In genomic region chr15:85440451-85440850, GRCh38 we compare ENCODE assay signal across 13 cellular contexts.
DNase-seq lines count a peak whose midpoint lies in the region; ATAC-seq, FAIRE-seq and TF ChIP-seq lines count a peak whose summit lies in the region.
"Had no signal": no experiment of that assay in that cellular context is flagged by ENCODE, and none has a peak within 500 bp of the region (broad histone marks: within the 10 kb centered on the region; RNA-seq: fewer than 3 reads in every experiment).

No MANE protein-coding gene starts in this region.

- peaks cover 2% of the 10 kb centered on the region for H3K36me3 Mint-ChIP-seq in activated naive CD4-positive, alpha-beta T cell treated with anti-CD3 and anti-CD28 coated beads, Interleukin-2, amount 50 U/mL, for 24 hours
- H3K36me3 Mint-ChIP-seq in activated naive CD4-positive, alpha-beta T cell treated with anti-CD3 and anti-CD28 coated beads, Interleukin-2, amount 10 ng/mL, durations not matched to agents 7 days and 5 days, result peaks cover 4% of the 10 kb centered on the region
- no peaks in the 10 kb centered on the region for H3K36me3 Mint-ChIP-seq in stimulated activated memory B cell treated with anti-CD40 and anti-IgM and Interleukin-4, amounts not matched to agents 10 μg/mL and 1 μg/mL and 100 μg/mL, for 72 hours
- H3K36me3 Mint-ChIP-seq in HFFc6 (ENCODE audit: low read depth), result no peaks in the 10 kb centered on the region

- TF ChIP-seq CTCF in RWPE2 (IDR thresholded peaks at IDR 0.05; ENCODE audit: poor library complexity, severe bottlenecking) (no peak), HFFc6 (IDR thresholded peaks at IDR 0.05) (no peak), D721Med (IDR thresholded peaks at IDR 0.05; ENCODE audit: insufficient read depth, missing control alignments) (no peak)

- ATAC-seq in GM21717 (IDR thresholded peaks at IDR 0.05; ENCODE audit: unreplicated experiment), result peak; percentile 56
- ATAC-seq in RWPE2 (ENCODE audit: low read depth), result peak; percentile 38; the same call in 2 of the 3 replicates
- peak; percentile 50 for ATAC-seq in stimulated activated memory B cell treated with anti-CD40 and anti-IgM and Interleukin-4, amounts not matched to agents 10 μg/mL and 1 μg/mL and 100 μg/mL, for 72 hours
- ATAC-seq: K562 had no signal

- no peak overlapping the region for H3K4me3 ChIP-seq in RWPE2 (ENCODE audit: severe bottlenecking)
- H3K4me3 ChIP-seq: K562 had no signal

- FAIRE-seq in D721Med (lab: Jason Lieb, UNC), result no peak
- FAIRE-seq: K562 had no signal

- H3K36me3 ChIP-seq in RWPE2 (ENCODE audit: low read depth), result peaks cover 3% of the 10 kb centered on the region; the same call in 1 of the 2 replicates
- H3K36me3 ChIP-seq: neutrophil had no signal

- H3K9me3 Mint-ChIP-seq in activated naive CD4-positive, alpha-beta T cell treated with anti-CD3 and anti-CD28 coated beads, Interleukin-2, amount 50 U/mL, for 24 hours, result no peaks in the 10 kb centered on the region
- H3K9me3 Mint-ChIP-seq in activated naive CD4-positive, alpha-beta T cell treated with anti-CD3 and anti-CD28 coated beads, Interleukin-2, amount 10 ng/mL, durations not matched to agents 7 days and 5 days, result no peaks in the 10 kb centered on the region
- no peaks in the 10 kb centered on the region for H3K9me3 Mint-ChIP-seq in stimulated activated memory B cell treated with anti-CD40 and anti-IgM and Interleukin-4, amounts not matched to agents 10 μg/mL and 1 μg/mL and 100 μg/mL, for 72 hours
- no peaks in the 10 kb centered on the region for H3K9me3 Mint-ChIP-seq in HFFc6

- peaks cover 50% of the 10 kb centered on the region for H3K4me1 Mint-ChIP-seq in activated naive CD4-positive, alpha-beta T cell treated with anti-CD3 and anti-CD28 coated beads, Interleukin-2, amount 50 U/mL, for 24 hours
- H3K4me1 Mint-ChIP-seq in activated naive CD4-positive, alpha-beta T cell treated with anti-CD3 and anti-CD28 coated beads, Interleukin-2, amount 10 ng/mL, durations not matched to agents 7 days and 5 days, result peaks cover 28% of the 10 kb centered on the region
- H3K4me1 Mint-ChIP-seq in stimulated activated memory B cell treated with anti-CD40 and anti-IgM and Interleukin-4, amounts not matched to agents 10 μg/mL and 1 μg/mL and 100 μg/mL, for 72 hours, result peaks cover 51% of the 10 kb centered on the region
- H3K4me1 Mint-ChIP-seq in HFFc6 (ENCODE audit: low read depth), result peaks cover 27% of the 10 kb centered on the region

- H3K27ac ChIP-seq in RWPE2 (ENCODE audit: poor library complexity, severe bottlenecking), result peak overlapping the region; percentile 51
- H3K27ac ChIP-seq: neutrophil had no signal

- CTCF ChIA-PET in activated naive CD4-positive, alpha-beta T cell treated with anti-CD3 and anti-CD28 coated beads, Interleukin-2, amount 10 ng/mL, durations not matched to agents 7 days and 5 days (lab: Charles Lee), result interaction anchor here (0.9 to 1.4 kb wide), 3 partner anchors 9 to 144 kb away, joined by 4 to 5 read pairs (median 4); no protein-coding TSS in a partner anchor

- peak overlapping the region; percentile 27 for H3K4me3 Mint-ChIP-seq in activated naive CD4-positive, alpha-beta T cell treated with anti-CD3 and anti-CD28 coated beads, Interleukin-2, amount 50 U/mL, for 24 hours
- H3K4me3 Mint-ChIP-seq in activated naive CD4-positive, alpha-beta T cell treated with anti-CD3 and anti-CD28 coated beads, Interleukin-2, amount 10 ng/mL, durations not matched to agents 7 days and 5 days, result no peak overlapping the region
- no peak overlapping the region for H3K4me3 Mint-ChIP-seq in stimulated activated memory B cell treated with anti-CD40 and anti-IgM and Interleukin-4, amounts not matched to agents 10 μg/mL and 1 μg/mL and 100 μg/mL, for 72 hours
- no peak overlapping the region for H3K4me3 Mint-ChIP-seq in HFFc6

- H3K27me3 ChIP-seq in RWPE2 (ENCODE audit: insufficient read depth, poor library complexity, severe bottlenecking), result no peaks in the 10 kb centered on the region
- H3K27me3 ChIP-seq: neutrophil had no signal

- H3K27ac Mint-ChIP-seq in activated naive CD4-positive, alpha-beta T cell treated with anti-CD3 and anti-CD28 coated beads, Interleukin-2, amount 50 U/mL, for 24 hours, result no peak overlapping the region
- no peak overlapping the region for H3K27ac Mint-ChIP-seq in activated naive CD4-positive, alpha-beta T cell treated with anti-CD3 and anti-CD28 coated beads, Interleukin-2, amount 10 ng/mL, durations not matched to agents 7 days and 5 days
- peak overlapping the region; percentile 73 for H3K27ac Mint-ChIP-seq in stimulated activated memory B cell treated with anti-CD40 and anti-IgM and Interleukin-4, amounts not matched to agents 10 μg/mL and 1 μg/mL and 100 μg/mL, for 72 hours
- no peak overlapping the region for H3K27ac Mint-ChIP-seq in HFFc6

- DNase-seq in activated naive CD4-positive, alpha-beta T cell treated with anti-CD3 and anti-CD28 coated beads, Interleukin-2, amount 10 ng/mL, durations not matched to agents 7 days and 5 days, result no peak
- DNase-seq in RWPE2 (ENCODE audit: low spot score), result no peak
- DNase-seq in NCI-H2081 (lab: John Stamatoyannopoulos, UW), result no peak
- no peak for DNase-seq in HFFc6
- DNase-seq in D721Med (ENCODE audit: insufficient read length, low spot score), result no peak
- DNase-seq: islet precursor cell; NCI-H2107; stimulated activated naive CD4-positive, alpha-beta T cell treated with Interleukin-2 at 50 U/mL for 16 hours had no signal

- H3K27me3 Mint-ChIP-seq in activated naive CD4-positive, alpha-beta T cell treated with anti-CD3 and anti-CD28 coated beads, Interleukin-2, amount 50 U/mL, for 24 hours, result no peaks in the 10 kb centered on the region
- no peaks in the 10 kb centered on the region for H3K27me3 Mint-ChIP-seq in activated naive CD4-positive, alpha-beta T cell treated with anti-CD3 and anti-CD28 coated beads, Interleukin-2, amount 10 ng/mL, durations not matched to agents 7 days and 5 days
- no peaks in the 10 kb centered on the region for H3K27me3 Mint-ChIP-seq in stimulated activated memory B cell treated with anti-CD40 and anti-IgM and Interleukin-4, amounts not matched to agents 10 μg/mL and 1 μg/mL and 100 μg/mL, for 72 hours
- H3K27me3 Mint-ChIP-seq in HFFc6 (ENCODE audit: insufficient read depth), result no peaks in the 10 kb centered on the region; the same call in 1 of the 2 replicates

- peaks cover 26% of the 10 kb centered on the region for H3K4me1 ChIP-seq in RWPE2 (ENCODE audit: insufficient read depth, poor library complexity, severe bottlenecking)

- H3K9me3 ChIP-seq in RWPE2 (ENCODE audit: severe bottlenecking), result no peaks in the 10 kb centered on the region
- H3K9me3 ChIP-seq: neutrophil had no signal
